ENCODE assay signal across 22 cellular contexts in the genomic region with DNA sequence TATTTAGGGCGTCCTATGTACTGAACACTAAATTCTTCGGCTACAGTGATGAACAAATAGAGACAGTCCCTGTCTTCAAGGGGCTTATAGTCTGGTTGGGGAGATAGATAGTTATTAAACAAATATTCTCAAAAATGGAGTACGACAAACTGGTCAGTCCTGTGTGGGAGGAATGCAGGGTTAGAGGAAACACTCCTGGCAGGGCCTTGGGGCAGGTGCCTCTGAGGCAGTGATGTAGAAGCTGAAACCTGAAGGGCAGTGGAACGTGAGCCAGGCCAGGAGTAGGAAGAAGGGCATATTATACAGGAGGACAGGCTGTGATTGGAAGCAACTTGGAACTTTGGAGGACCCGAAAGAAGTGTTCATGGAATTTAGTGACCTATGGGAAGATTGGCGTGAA.
A peak's percentile ranks its signal among the peaks of the same experiment; 100 is the strongest.
DNase-seq lines count a peak whose midpoint lies in the region; ATAC-seq and TF ChIP-seq lines count a peak whose summit lies in the region.
"Had no signal": no experiment of that assay in that cellular context is flagged by ENCODE, and none has a peak within 500 bp of the region (broad histone marks: within the 10 kb centered on the region; RNA-seq: fewer than 3 reads in every experiment).

No MANE protein-coding gene starts in this region.

- H3K36me3 ChIP-seq in CD8-positive, alpha-beta T cell (ENCODE audit: insufficient read depth, low read length), result no peaks in the 10 kb centered on the region
- H3K36me3 ChIP-seq in colonic mucosa, result no peaks in the 10 kb centered on the region
- H3K36me3 ChIP-seq: neutrophil, upper lobe of left lung had no signal

- no peak for ATAC-seq in activated CD4-positive, alpha-beta T cell treated with anti-CD3 and anti-CD28 coated beads for 36 hours
- ATAC-seq in CD8-positive, alpha-beta T cell, result no peak
- ATAC-seq in activated CD8-positive, alpha-beta T cell treated with anti-CD3 and anti-CD28 coated beads for 36 hours, result no peak
- ATAC-seq in naive thymus-derived CD8-positive, alpha-beta T cell, result no peak
- ATAC-seq in GM18502 (IDR thresholded peaks at IDR 0.05; ENCODE audit: poor library complexity, unreplicated experiment) (no peak), HG03521 (IDR thresholded peaks at IDR 0.05; ENCODE audit: unreplicated experiment) (no peak)
- ATAC-seq: body of pancreas had no signal

- H3K27me3 Mint-ChIP-seq in activated CD4-positive, alpha-beta T cell treated with anti-CD3 and anti-CD28 coated beads for 36 hours, result peaks cover 3% of the 10 kb centered on the region
- no peaks in the 10 kb centered on the region for H3K27me3 Mint-ChIP-seq in CD8-positive, alpha-beta T cell (ENCODE audit: low read depth)
- no peaks in the 10 kb centered on the region for H3K27me3 Mint-ChIP-seq in activated CD8-positive, alpha-beta T cell treated with anti-CD3 and anti-CD28 coated beads for 36 hours
- H3K27me3 Mint-ChIP-seq in naive thymus-derived CD8-positive, alpha-beta T cell, result peaks cover 0 to 3% (median 0%) of the 10 kb centered on the region in 5 donors

- peaks cover 1% of the 10 kb centered on the region for H3K9me3 Mint-ChIP-seq in activated CD4-positive, alpha-beta T cell treated with anti-CD3 and anti-CD28 coated beads for 36 hours (ENCODE audit: low read depth)
- peaks cover 4% of the 10 kb centered on the region for H3K9me3 Mint-ChIP-seq in CD8-positive, alpha-beta T cell
- no peaks in the 10 kb centered on the region for H3K9me3 Mint-ChIP-seq in activated CD8-positive, alpha-beta T cell treated with anti-CD3 and anti-CD28 coated beads for 36 hours
- peaks cover 0 to 9% (median 1%) of the 10 kb centered on the region in 9 donors for H3K9me3 Mint-ChIP-seq in naive thymus-derived CD8-positive, alpha-beta T cell

- no peak overlapping the region for H3K4me3 ChIP-seq in CD8-positive, alpha-beta T cell (ENCODE audit: low read depth, low read length)
- no peak overlapping the region for H3K4me3 ChIP-seq in colonic mucosa
- H3K4me3 ChIP-seq: body of pancreas, coronary artery, upper lobe of left lung had no signal

- POLR2A ChIA-PET in activated CD4-positive, alpha-beta T cell treated with anti-CD3 and anti-CD28 coated beads for 36 hours (lab: Charles Lee), result no interaction called here
- POLR2A ChIA-PET in CD8-positive, alpha-beta T cell (lab: Charles Lee), result no interaction called here
- POLR2A ChIA-PET in activated CD8-positive, alpha-beta T cell treated with anti-CD3 and anti-CD28 coated beads for 36 hours (lab: Charles Lee), result interaction anchor here (0.7 to 1.1 kb wide), 2 partner anchors 14 to 20 kb away, joined by 3 to 5 read pairs; no protein-coding TSS in a partner anchor
- POLR2A ChIA-PET in naive thymus-derived CD8-positive, alpha-beta T cell (lab: Charles Lee), result interaction anchor here (2.3 kb wide), 1 partner anchor 12 kb away, joined by 15 read pairs; no protein-coding TSS in a partner anchor

- H3K27ac Mint-ChIP-seq in activated CD4-positive, alpha-beta T cell treated with anti-CD3 and anti-CD28 coated beads for 36 hours, result peak overlapping the region; percentile 62
- H3K27ac Mint-ChIP-seq in CD8-positive, alpha-beta T cell, result no peak overlapping the region
- peak overlapping the region; percentile 49 for H3K27ac Mint-ChIP-seq in activated CD8-positive, alpha-beta T cell treated with anti-CD3 and anti-CD28 coated beads for 36 hours
- peak overlapping the region in 7 of 10 donors; percentile 31 to 96 (median 92) for H3K27ac Mint-ChIP-seq in naive thymus-derived CD8-positive, alpha-beta T cell
- H3K27ac Mint-ChIP-seq: mesothelial cell of epicardium had no signal

- CTCF ChIA-PET in activated CD4-positive, alpha-beta T cell treated with anti-CD3 and anti-CD28 coated beads for 36 hours (lab: Charles Lee), result no interaction called here
- CTCF ChIA-PET in CD8-positive, alpha-beta T cell (lab: Charles Lee), result no interaction called here
- CTCF ChIA-PET in activated CD8-positive, alpha-beta T cell treated with anti-CD3 and anti-CD28 coated beads for 36 hours (lab: Charles Lee), result no interaction called here

- H3K4me1 Mint-ChIP-seq in activated CD4-positive, alpha-beta T cell treated with anti-CD3 and anti-CD28 coated beads for 36 hours, result peaks cover 37% of the 10 kb centered on the region
- H3K4me1 Mint-ChIP-seq in CD8-positive, alpha-beta T cell (ENCODE audit: low read depth), result peaks cover 46% of the 10 kb centered on the region
- peaks cover 33% of the 10 kb centered on the region for H3K4me1 Mint-ChIP-seq in activated CD8-positive, alpha-beta T cell treated with anti-CD3 and anti-CD28 coated beads for 36 hours (ENCODE audit: low read depth)
- peaks cover 26 to 49% (median 48%) of the 10 kb centered on the region in 4 donors for H3K4me1 Mint-ChIP-seq in naive thymus-derived CD8-positive, alpha-beta T cell

- H3K9me3 ChIP-seq in CD8-positive, alpha-beta T cell (ENCODE audit: low read length), result no peaks in the 10 kb centered on the region
- H3K9me3 ChIP-seq in colonic mucosa, result no peaks in the 10 kb centered on the region
- H3K9me3 ChIP-seq: body of pancreas, neutrophil, upper lobe of left lung had no signal

- intact Hi-C loops in activated CD4-positive, alpha-beta T cell treated with anti-CD3 and anti-CD28 coated beads for 36 hours (cut with DNase I, micrococcal nuclease), result loop anchor here in 1 of 2 experiments (5.0 to 10.0 kb wide), 2 partner anchors 92 to 145 kb away; no protein-coding TSS in a partner anchor
- intact Hi-C loops in CD8-positive, alpha-beta T cell (cut with DNase I, micrococcal nuclease), result loop anchor here in 1 of 2 experiments (5.0 kb wide), 2 partner anchors 57 to 133 kb away; partner anchors contain the start of gene AOPEP
- intact Hi-C loops in activated CD8-positive, alpha-beta T cell treated with anti-CD3 and anti-CD28 coated beads for 36 hours (cut with micrococcal nuclease), result loop anchor here (5.0 kb wide), 1 partner anchor 58 kb away; no protein-coding TSS in a partner anchor
- intact Hi-C loops in colonic mucosa (cut with DNase I), result no loop called here

- peaks cover 7% of the 10 kb centered on the region for H3K36me3 Mint-ChIP-seq in activated CD4-positive, alpha-beta T cell treated with anti-CD3 and anti-CD28 coated beads for 36 hours (ENCODE audit: low read depth)
- H3K36me3 Mint-ChIP-seq in CD8-positive, alpha-beta T cell, result no peaks in the 10 kb centered on the region
- H3K36me3 Mint-ChIP-seq in activated CD8-positive, alpha-beta T cell treated with anti-CD3 and anti-CD28 coated beads for 36 hours (ENCODE audit: low read depth), result peaks cover 4% of the 10 kb centered on the region
- peaks cover 3 to 7% (median 5%) of the 10 kb centered on the region in 3 donors for H3K36me3 Mint-ChIP-seq in naive thymus-derived CD8-positive, alpha-beta T cell

- TF ChIP-seq CTCF in CD8-positive, alpha-beta T cell (IDR thresholded peaks at IDR 0.05), result no peak
- no peak for TF ChIP-seq CTCF in activated CD8-positive, alpha-beta T cell treated with anti-CD3 and anti-CD28 coated beads for 36 hours (IDR thresholded peaks at IDR 0.05)
- no peak for TF ChIP-seq CTCF in colonic mucosa (IDR thresholded peaks at IDR 0.05)

- DNase-seq in activated CD4-positive, alpha-beta T cell treated with anti-CD3 and anti-CD28 coated beads for 36 hours, result no peak
- DNase-seq in activated CD4-positive, alpha-beta T cell treated with anti-CD3 and anti-CD28 coated beads, Interleukin-2, amount 50 U/mL, for 4 hours, result no peak
- DNase-seq in CD8-positive, alpha-beta T cell, result no peak
- no peak for DNase-seq in activated CD8-positive, alpha-beta T cell treated with anti-CD3 and anti-CD28 coated beads for 36 hours
- no peak for DNase-seq in naive thymus-derived CD8-positive, alpha-beta T cell
- DNase-seq in colonic mucosa, result no peak
- DNase-seq: activated naive CD4-positive, alpha-beta T cell; body of pancreas; hippocampal formation; kidney glomerular epithelial cell; NCI-H187 treated with DMSO at 0.1 percent for 48 hours; NCI-H446; NK-92 treated with Interleukin-12 subunit alpha and Interleukin-12 subunit beta, amount 100 ng/mL, for 24 hours; stimulated activated naive CD4-positive, alpha-beta T cell; SW 1271; upper lobe of left lung had no signal

- no peak overlapping the region for H3K4me3 Mint-ChIP-seq in activated CD4-positive, alpha-beta T cell treated with anti-CD3 and anti-CD28 coated beads for 36 hours
- H3K4me3 Mint-ChIP-seq in CD8-positive, alpha-beta T cell, result peak overlapping the region; percentile 76
- no peak overlapping the region for H3K4me3 Mint-ChIP-seq in activated CD8-positive, alpha-beta T cell treated with anti-CD3 and anti-CD28 coated beads for 36 hours
- peak overlapping the region in 9 of 10 donors; percentile 5 to 84 (median 67) for H3K4me3 Mint-ChIP-seq in naive thymus-derived CD8-positive, alpha-beta T cell
- H3K4me3 Mint-ChIP-seq: CD14-positive monocyte, mesothelial cell of epicardium had no signal

- H3K9ac ChIP-seq in colonic mucosa (ENCODE audit: low read depth in 2 of 2, low read length in 2 of 2), result no peak overlapping the region

- peaks cover 29% of the 10 kb centered on the region for H3K4me1 ChIP-seq in CD8-positive, alpha-beta T cell (ENCODE audit: insufficient read depth, low read length)
- H3K4me1 ChIP-seq in colonic mucosa, result no peaks in the 10 kb centered on the region

- H3K27me3 ChIP-seq in CD8-positive, alpha-beta T cell (ENCODE audit: insufficient read depth, low read length), result no peaks in the 10 kb centered on the region
- no peaks in the 10 kb centered on the region for H3K27me3 ChIP-seq in colonic mucosa
- H3K27me3 ChIP-seq: body of pancreas, neutrophil, upper lobe of left lung had no signal

- H3K27ac ChIP-seq in CD8-positive, alpha-beta T cell (ENCODE audit: low read depth, low read length), result no peak overlapping the region
- H3K27ac ChIP-seq in colonic mucosa, result no peak overlapping the region
- H3K27ac ChIP-seq: body of pancreas, coronary artery, neutrophil, upper lobe of left lung had no signal

Comparison
In these comparisons a context has a peak if more than half of its experiments do, and no peak if none do; other contexts are left out.
1. H3K4me3 Mint-ChIP-seq: peak in CD8-positive, alpha-beta T cell (single experiment) and naive thymus-derived CD8-positive, alpha-beta T cell (9 of 10); none in activated CD4-positive, alpha-beta T cell treated with anti-CD3 and anti-CD28 coated beads for 36 hours (single experiment) and activated CD8-positive, alpha-beta T cell treated with anti-CD3 and anti-CD28 coated beads for 36 hours (single experiment).
2. POLR2A ChIA-PET loops: an anchor here in activated CD8-positive, alpha-beta T cell treated with anti-CD3 and anti-CD28 coated beads for 36 hours (0.7 to 1.1 kb wide) and naive thymus-derived CD8-positive, alpha-beta T cell (2.3 kb wide); none called in activated CD4-positive, alpha-beta T cell treated with anti-CD3 and anti-CD28 coated beads for 36 hours and CD8-positive, alpha-beta T cell.